Comparison of ENCODE assay signal across 10 cellular contexts in the genomic region with DNA sequence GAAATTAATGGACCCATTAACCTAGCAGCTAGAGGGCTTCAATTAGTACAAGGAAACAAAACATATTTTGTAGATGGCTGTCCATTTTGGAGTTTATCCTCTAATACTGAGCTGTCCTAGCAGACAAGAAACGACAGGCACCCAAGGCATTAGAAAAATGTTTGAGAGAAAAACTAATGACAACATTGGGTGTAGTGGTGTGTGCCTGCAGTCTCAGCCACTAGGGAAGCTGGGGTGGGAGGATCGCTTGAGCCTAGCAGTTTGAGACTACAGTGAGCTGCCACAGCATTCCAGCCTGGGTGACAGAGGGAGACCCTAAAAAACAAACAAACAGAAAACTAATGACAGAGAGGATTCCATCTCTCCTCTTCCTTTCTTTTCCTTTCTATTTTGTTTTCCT. TPM values are rescaled to one million over a fixed set of nuclear protein-coding genes. Genes with fewer than 3 reads are reported as not detected.
A peak's percentile ranks its signal among the peaks of the same experiment; 100 is the strongest.
DNase-seq lines count a peak whose midpoint lies in the region; TF ChIP-seq lines count a peak whose summit lies in the region.
"Had no signal": no experiment of that assay in that cellular context is flagged by ENCODE, and none has a peak within 500 bp of the region (broad histone marks: within the 10 kb centered on the region; RNA-seq: fewer than 3 reads in every experiment).

No MANE protein-coding gene starts in this region.

- peak overlapping the region; percentile 91 for H3K9ac ChIP-seq in adipocyte (ENCODE audit: low read length)
- H3K9ac ChIP-seq in stomach smooth muscle (ENCODE audit: low read length in 2 of 2), result peak overlapping the region; percentile 80 to 85

- H3K9me3 Mint-ChIP-seq in immature natural killer cell, result no peaks in the 10 kb centered on the region

- H3K27me3 ChIP-seq in adipocyte (replicated peaks; ENCODE audit: control insufficient read depth, insufficient read depth, low read length) (no peaks in the 10 kb centered on the region), stomach smooth muscle (ENCODE audit: control insufficient read depth in 1 of 2, insufficient read depth in 2 of 2, low read length in 2 of 2) (peaks cover 0 to 2% of the 10 kb centered on the region in 2 donors), SJCRH30 (peaks cover 15% of the 10 kb centered on the region)

- DNase-seq in HT-29 (ENCODE audit: low spot score) (peak; percentile 49), adipocyte (ENCODE audit: low read depth) (peak; percentile 44), immature natural killer cell (no peak), GM13976 (ENCODE audit: low spot score) (no peak), epidermal melanocyte (ENCODE audit: insufficient read length, low spot score) (no peak), NCI-H1048 (lab: John Stamatoyannopoulos, UW) (no peak), SJCRH30 (no peak)
- DNase-seq: KBM-7, T1000 had no signal

- H3K27ac ChIP-seq in stomach smooth muscle (ENCODE audit: low read length), result peak overlapping the region; percentile 80
- no peak overlapping the region for H3K27ac ChIP-seq in SJCRH30

- peaks cover 31% of the 10 kb centered on the region for H3K4me1 ChIP-seq in adipocyte (ENCODE audit: control insufficient read depth, insufficient read depth, low read length)
- peaks cover 45% of the 10 kb centered on the region for H3K4me1 ChIP-seq in stomach smooth muscle (ENCODE audit: control insufficient read depth, insufficient read depth, low read length)
- peaks cover 18% of the 10 kb centered on the region for H3K4me1 ChIP-seq in SJCRH30

- TF ChIP-seq CTCF in GM13976 (IDR thresholded peaks at IDR 0.05; ENCODE audit: borderline replicate concordance, control extremely low read depth, extremely low read depth, insufficient read depth, missing control alignments), result no peak

- H3K4me3 Mint-ChIP-seq in immature natural killer cell, result peak overlapping the region; percentile 48 to 73 (median 64)

- H3K4me1 Mint-ChIP-seq in immature natural killer cell, result peaks cover 8 to 23% of the 10 kb centered on the region in 2 donors

- in situ Hi-C loops in GM13976 (cut with MboI; ENCODE audit: low sequenced_read_pairs, unreplicated experiment), result no loop called here

- H3K36me3 ChIP-seq in adipocyte (ENCODE audit: control insufficient read depth, insufficient read depth, low read length, severe bottlenecking) (no peaks in the 10 kb centered on the region), stomach smooth muscle (ENCODE audit: control insufficient read depth in 2 of 2, insufficient read depth in 2 of 2, low read length in 2 of 2) (no peaks in the 10 kb centered on the region), SJCRH30 (no peaks in the 10 kb centered on the region)

- H3K27ac Mint-ChIP-seq in immature natural killer cell, result no peak overlapping the region

- H3K9me3 ChIP-seq in adipocyte (ENCODE audit: control insufficient read depth, low read length) (no peaks in the 10 kb centered on the region), stomach smooth muscle (ENCODE audit: control insufficient read depth in 2 of 2, low read length in 2 of 2) (no peaks in the 10 kb centered on the region), SJCRH30 (replicated peaks) (no peaks in the 10 kb centered on the region)

- H3K4me3 ChIP-seq in adipocyte (ENCODE audit: low read length) (peak overlapping the region; percentile 90), stomach smooth muscle (ENCODE audit: low read length in 2 of 2) (peak overlapping the region; percentile 89 to 90), SJCRH30 (no peak overlapping the region)

- peaks cover 0 to 6% (median 0%) of the 10 kb centered on the region in 3 donors for H3K36me3 Mint-ChIP-seq in immature natural killer cell

- H3K27me3 Mint-ChIP-seq in immature natural killer cell (ENCODE audit: low read depth in 3 of 3), result peaks cover 9 to 25% (median 10%) of the 10 kb centered on the region in 3 donors

RNA-seq across cellular contexts. Expression of a gene that starts 1.5 kb away (rescaled TPM):
- 36.6 and 49.2 TPM in 2 replicates for total RNA-seq in HT-29 (2014; rRNA removed; shearing (Covaris generic))
- polyA plus RNA-seq in immature natural killer cell, result 1 to 10 TPM in 1 of 3 donors, under 1 TPM in 1, not detected in 1; 0.38 to 1.1 TPM
- total RNA-seq in SJCRH30 (2014; rRNA removed; shearing (Covaris generic)), result 7.1 and 9.9 TPM in 2 replicates

Comparison
In these comparisons a context has a peak if more than half of its experiments do, and no peak if none do; other contexts are left out.
1. DNase-seq: peak in HT-29 (single experiment) and adipocyte (single experiment); none in immature natural killer cell (0 of 3), GM13976 (single experiment), epidermal melanocyte (single experiment), NCI-H1048 (single experiment) and SJCRH30 (0 of 2).